In genomic region chr7:105439174-105439893, GRCh38 we compare ENCODE assay signal across 8 cellular contexts. TPM values are rescaled to one million over a fixed set of nuclear protein-coding genes. Genes with fewer than 3 reads are reported as not detected.
DNase-seq lines count a peak whose midpoint lies in the region; ATAC-seq, FAIRE-seq and TF ChIP-seq lines count a peak whose summit lies in the region.

No MANE protein-coding gene starts in this region.

- no peaks in the 10 kb centered on the region for H3K9me3 ChIP-seq in CD4-positive, CD25-positive, alpha-beta regulatory T cell (ENCODE audit: control insufficient read depth in 2 of 2, low read length in 2 of 2)
- no peaks in the 10 kb centered on the region; the same call in 2 of the 3 replicates for H3K9me3 ChIP-seq in GM12878 (replicated peaks; ENCODE audit: control insufficient read depth, insufficient read depth, low read length)
- H3K9me3 ChIP-seq in mesodermal cell (ENCODE audit: control insufficient read depth, low read length), result no peaks in the 10 kb centered on the region

- no peaks in the 10 kb centered on the region for H3K4me1 ChIP-seq in CD4-positive, CD25-positive, alpha-beta regulatory T cell (ENCODE audit: control insufficient read depth, insufficient read depth, low read length, poor library complexity, severe bottlenecking)
- H3K4me1 ChIP-seq in GM12878 (ENCODE audit: control insufficient read depth, insufficient read depth, low read length), result no peaks in the 10 kb centered on the region
- H3K4me1 ChIP-seq in mesodermal cell (ENCODE audit: control insufficient read depth, insufficient read depth, low read length, poor library complexity, severe bottlenecking), result peaks cover 8% of the 10 kb centered on the region

- H3K4me2 ChIP-seq in GM12878 (ENCODE audit: control insufficient read depth, insufficient read depth), result no peak overlapping the region

- POLR2A ChIA-PET in GM12878 (lab: Charles Lee), result interaction anchor here (0.6 to 0.7 kb wide), 3 partner anchors 115 to 184 kb away, joined by 4 to 7 read pairs (median 4); no protein-coding TSS in a partner anchor

- RAD21 ChIA-PET in GM12878 (lab: Charles Lee; ENCODE audit: unreplicated experiment), result interaction anchor here (0.7 kb wide), 1 partner anchor 198 kb away, joined by 3 read pairs; no protein-coding TSS in a partner anchor

- 46% methylated on average over 9 of the region's 9 CpGs for WGBS in GM12878 (ENCODE audit: insufficient coverage, insufficient replicate concordance, low lambda C conversion rate, missing lambda C conversion rate)
- WGBS in mesodermal cell (ENCODE audit: insufficient coverage in 2 of 2), 2 experiments, result 89 to 92% methylated on average over 8 of the region's 9 CpGs

- no peak for TF ChIP-seq EP300 in GM12878 (IDR thresholded peaks at IDR 0.05; ENCODE audit: borderline replicate concordance in 1 of 2, control insufficient read depth in 1 of 2, low read depth in 2 of 2, low read length in 2 of 2)

- no peak for TF ChIP-seq POLR2A in GM12878 (IDR thresholded peaks at IDR 0.05; ENCODE audit: low read depth, low read length)

- in situ Hi-C loops in GM12878 (cut with MboI), result no loop called here

- H3K4me3 Mint-ChIP-seq in CD4-positive, CD25-positive, alpha-beta regulatory T cell, result peak overlapping the region in 1 of 4 donors; percentile 75

- BruUV-seq in GM12878 (replicated peaks; lab: Mats Ljungman, UMichigan), result no TSS peak

- ATAC-seq in CD4-positive, CD25-positive, alpha-beta regulatory T cell (ENCODE audit: low read depth in 2 of 2), result no peak
- ATAC-seq in GM12878, result no peak

- no peaks in the 10 kb centered on the region for H3K79me2 ChIP-seq in GM12878 (ENCODE audit: control insufficient read depth, insufficient read depth, low read length)

- intact Hi-C loops in GM12878 (cut with micrococcal nuclease; ENCODE audit: unreplicated experiment), result no loop called here

- no peak overlapping the region for H3K27ac ChIP-seq in CD4-positive, CD25-positive, alpha-beta regulatory T cell (ENCODE audit: insufficient read depth, low read length, poor library complexity, severe bottlenecking)
- H3K27ac ChIP-seq in GM12878 (ENCODE audit: control insufficient read depth, insufficient read depth), result no peak overlapping the region
- peak overlapping the region; percentile 78 for H3K27ac ChIP-seq in mesodermal cell (ENCODE audit: low read depth, low read length, severe bottlenecking)

- H3K9me3 Mint-ChIP-seq in CD4-positive, CD25-positive, alpha-beta regulatory T cell, result peaks cover 0 to 1% (median 0%) of the 10 kb centered on the region in 7 donors

- H3K36me3 Mint-ChIP-seq in CD4-positive, CD25-positive, alpha-beta regulatory T cell, result no peaks in the 10 kb centered on the region

- no peak overlapping the region for H3K4me3 ChIP-seq in CD4-positive, CD25-positive, alpha-beta regulatory T cell (ENCODE audit: low read depth, low read length)
- H3K4me3 ChIP-seq in GM12878 (no peak overlapping the region), mesodermal cell (ENCODE audit: extremely low read depth, insufficient read depth, low read length, poor library complexity, severe bottlenecking) (no peak overlapping the region)

- no peak for FAIRE-seq in GM12878 (lab: Jason Lieb, UNC)

- no peaks in the 10 kb centered on the region for H3K27me3 ChIP-seq in CD4-positive, CD25-positive, alpha-beta regulatory T cell (ENCODE audit: control insufficient read depth, insufficient read depth, low read length)
- no peaks in the 10 kb centered on the region for H3K27me3 ChIP-seq in GM12878 (replicated peaks in 1 of 2; ENCODE audit: control insufficient read depth in 2 of 2, insufficient read depth in 2 of 2, low read length in 1 of 2)

- no peak overlapping the region for H3K9ac ChIP-seq in GM12878 (ENCODE audit: control insufficient read depth, insufficient read depth, low read length)

- H4K20me1 ChIP-seq in GM12878 (ENCODE audit: control insufficient read depth, insufficient read depth), result no peaks in the 10 kb centered on the region

- H3K36me3 ChIP-seq in CD4-positive, CD25-positive, alpha-beta regulatory T cell (ENCODE audit: control insufficient read depth, insufficient read depth, low read length), result no peaks in the 10 kb centered on the region
- H3K36me3 ChIP-seq in GM12878 (ENCODE audit: control insufficient read depth in 2 of 2, insufficient read depth in 2 of 2, low read length in 1 of 2) (no peaks in the 10 kb centered on the region), mesodermal cell (ENCODE audit: control insufficient read depth, insufficient read depth, low read length) (no peaks in the 10 kb centered on the region)

- CTCF ChIA-PET in GM12878 (lab: Yijun Ruan, JAX), result interaction anchor here (1.0 to 1.2 kb wide), 2 partner anchors 9 to 18 kb away, joined by 3 read pairs; no protein-coding TSS in a partner anchor

- SMC1A ChIA-PET in GM12878 (lab: Charles Lee; ENCODE audit: uncharacterized antibody, unreplicated experiment), result interaction anchor here (1.4 kb wide), 1 partner anchor 12 kb away, joined by 4 read pairs; no protein-coding TSS in a partner anchor

- TF ChIP-seq CTCF in GM12878 (IDR thresholded peaks at IDR 0.05 in 2 of 3, conservative IDR thresholded peaks at IDR 0.05 in 1 of 3; ENCODE audit: control insufficient read depth in 2 of 3, extremely low read depth in 1 of 3, insufficient read depth in 1 of 3, low read depth in 3 of 3, low read length in 3 of 3), result no peak

- no peaks in the 10 kb centered on the region for H3K27me3 Mint-ChIP-seq in CD4-positive, CD25-positive, alpha-beta regulatory T cell

- peak overlapping the region in 2 of 3 donors; percentile 89 to 90 for H3K27ac Mint-ChIP-seq in CD4-positive, CD25-positive, alpha-beta regulatory T cell

- peak overlapping the region; percentile 19 for H2AFZ ChIP-seq in GM12878 (ENCODE audit: control insufficient read depth, low read depth, low read length)

- no peak for DNase-seq in CD4-positive, CD25-positive, alpha-beta regulatory T cell
- DNase-seq in M059J (ENCODE audit: low read depth) (peak; percentile 95), GM12878 (ENCODE audit: low read depth, low spot score) (no peak), midbrain (lab: John Stamatoyannopoulos, UW) (no peak), cerebellar nuclear complex (lab: John Stamatoyannopoulos, UW) (no peak), SKM-1 (lab: John Stamatoyannopoulos, UW; ENCODE audit: unreplicated experiment) (no peak), NCI-H1694 treated with DMSO at 0.1 percent for 48 hours (lab: John Stamatoyannopoulos, UW) (no peak)

- no peak for TF ChIP-seq RAD21 in GM12878 (IDR thresholded peaks at IDR 0.05; ENCODE audit: insufficient read depth, low read depth, low read length)

- H3K4me1 Mint-ChIP-seq in CD4-positive, CD25-positive, alpha-beta regulatory T cell, result peaks cover 4 to 29% (median 6%) of the 10 kb centered on the region in 4 donors

TF ChIP-seq in GM12878, 131 proteins besides CTCF, POLR2A, EP300 and RAD21 (continues in another document):
- no peak for TF ChIP-seq TCF7 (IDR thresholded peaks at IDR 0.05; ENCODE audit: borderline replicate concordance)
- no peak for TF ChIP-seq CHD2 (IDR thresholded peaks at IDR 0.05; ENCODE audit: borderline replicate concordance, low read depth, low read length)
- no peak for TF ChIP-seq CHD4 (IDR thresholded peaks at IDR 0.05)
- TF ChIP-seq REST (IDR thresholded peaks at IDR 0.05; ENCODE audit: low read depth, low read length), result no peak
- TF ChIP-seq ZNF274 (IDR thresholded peaks at IDR 0.05; ENCODE audit: insufficient read depth, insufficient read length), result no peak

RNA-seq across cellular contexts. Expression of gene SRPK2, which starts 50.6 kb away (rescaled TPM):
- total RNA-seq in CD4-positive, CD25-positive, alpha-beta regulatory T cell, result 77.2 TPM
- 10 to 100 TPM; 50.3 to 72.7 (median 59.8) TPM for polyA plus RNA-seq in CD4-positive, CD25-positive, alpha-beta regulatory T cell
- total RNA-seq in M059J (2014; rRNA removed; shearing (Covaris generic)), result 28.4 and 51.5 TPM in 2 replicates
- 88.2 and 88.5 TPM in 2 replicates for total RNA-seq in GM12878 (2013; cell fraction: nucleolus; rRNA removed)
- total RNA-seq in GM12878 (2014; rRNA removed) (23.3 and 26.5 TPM in 2 replicates), GM12878 (2014; rRNA removed; fragmentation: Illumina TruSeq; extraction: Trizol) (26.6 and 26.7 TPM in 2 replicates), GM12878 (2021) (30.2 and 32.8 TPM in 2 replicates)
- polyA plus RNA-seq in GM12878 (2011; ENCODE audit: low read depth), result 13.9 TPM
- polyA plus RNA-seq in GM12878 (2011; rRNA removed) (20.4 and 26.5 TPM in 2 replicates), GM12878 (2014; fragmentation: Illumina TruSeq; extraction: Trizol) (25.4 and 25.7 TPM in 2 replicates), GM12878 (2014; fragmentation: Nextera tagmentation; extraction: Ambion mirVana) (10 to 100 TPM; 14.2 to 21.5 TPM), GM12878 (2014; rRNA removed) (12.4 and 13.2 TPM in 2 replicates), GM12878 (2016; fragmentation: Nextera tagmentation; extraction: Ambion mirVana) (10 to 100 TPM; 25.7 to 28.6 TPM)
- polyA plus RNA-seq in GM12878 (2011; cell fraction: cytosol; rRNA removed), result 8.8 and 12.5 TPM in 2 replicates
- 12.7 and 18.8 TPM in 2 replicates for polyA plus RNA-seq in GM12878 (2011; cell fraction: nucleus; rRNA removed)
- 16.8 and 19.6 TPM in 2 replicates for polyA plus RNA-seq in GM12878 (2012)
- 22.7 and 27.8 TPM in 2 replicates for polyA minus RNA-seq in GM12878 (2011; rRNA and poly(A)+ RNA removed)
- 6.7 and 7.4 TPM in 2 replicates for polyA minus RNA-seq in GM12878 (2011; cell fraction: cytosol; rRNA and poly(A)+ RNA removed)
- polyA minus RNA-seq in GM12878 (2011; cell fraction: nucleus; rRNA and poly(A)+ RNA removed), result 19.2 and 25.5 TPM in 2 replicates
- 53.5 TPM for polyA plus RNA-seq in mesodermal cell (2013, experiment 1 of 2)
- 48.3 TPM for polyA plus RNA-seq in mesodermal cell (2013, experiment 2 of 2)
